12 cellular contexts compared by ENCODE assay signal in the genomic region with DNA sequence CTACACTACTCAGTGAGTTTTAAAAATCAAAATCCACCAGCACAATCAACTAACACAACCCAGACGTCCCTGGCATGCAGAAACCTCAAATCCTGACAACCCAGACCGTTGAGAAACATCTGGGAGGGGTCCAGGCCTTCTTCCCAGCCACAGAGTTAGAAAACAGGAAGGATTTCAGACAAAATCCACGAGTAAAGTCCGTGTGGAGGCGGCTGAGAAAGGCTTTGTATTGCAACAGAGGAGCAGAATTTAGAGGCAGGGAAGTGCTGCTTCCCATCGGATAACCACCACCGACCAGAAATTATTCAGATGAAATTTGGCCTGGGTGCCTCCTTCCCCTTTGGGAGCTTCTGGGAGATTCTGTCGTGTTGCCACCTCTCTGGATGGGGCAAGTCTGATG.
DNase-seq lines count a peak whose midpoint lies in the region; ATAC-seq and TF ChIP-seq lines count a peak whose summit lies in the region.
"Had no signal": no experiment of that assay in that cellular context is flagged by ENCODE, and none has a peak within 500 bp of the region (broad histone marks: within the 10 kb centered on the region; RNA-seq: fewer than 3 reads in every experiment).

No MANE protein-coding gene starts in this region.

- TF ChIP-seq CTCF in brain microvascular endothelial cell (IDR thresholded peaks at IDR 0.05; ENCODE audit: low read depth, low read length, missing control alignments) (no peak), esophagus squamous epithelium (IDR thresholded peaks at IDR 0.05) (no peak)

- peak overlapping the region; percentile 76 for H3K27ac ChIP-seq in brain microvascular endothelial cell
- H3K27ac ChIP-seq in skin epidermis, result peak overlapping the region in 18 of 21 experiments; percentile 16 to 81 (median 42)
- peak overlapping the region in 2 of 4 donors; percentile 21 to 58 for H3K27ac ChIP-seq in esophagus squamous epithelium
- H3K27ac ChIP-seq: testis had no signal

- H3K4me3 ChIP-seq in brain microvascular endothelial cell (ENCODE audit: low read depth, low read length) (no peak overlapping the region), skin epidermis (no peak overlapping the region), esophagus squamous epithelium (no peak overlapping the region)
- H3K4me3 ChIP-seq: K562, testis had no signal

- in situ Hi-C loops in brain microvascular endothelial cell (cut with HindIII; ENCODE audit: low pct_ligation_motif_present, low sequenced_read_pairs), result no loop called here

- H3K27me3 ChIP-seq in brain microvascular endothelial cell (replicated peaks) (no peaks in the 10 kb centered on the region), esophagus squamous epithelium (no peaks in the 10 kb centered on the region)
- H3K27me3 ChIP-seq: testis had no signal

- peaks cover 0 to 13% (median 0%) of the 10 kb centered on the region in 3 donors for H3K4me1 ChIP-seq in esophagus squamous epithelium

- no peaks in the 10 kb centered on the region for H3K9me3 ChIP-seq in esophagus squamous epithelium
- H3K9me3 ChIP-seq: testis had no signal

- intact Hi-C loops in left colon (cut with DNase I, micrococcal nuclease) (no loop called here), esophagus squamous epithelium (cut with DNase I) (no loop called here)

- 29 to 45% methylated on average over 5 to 8 of the region's 8 CpGs for WGBS in esophagus squamous epithelium, 2 donors

- H3K36me3 ChIP-seq in brain microvascular endothelial cell (replicated peaks) (peaks cover 10% of the 10 kb centered on the region), esophagus squamous epithelium (no peaks in the 10 kb centered on the region)

- DNase-seq in GM04504 (ENCODE audit: low read depth), result peak; percentile 96
- DNase-seq in brain microvascular endothelial cell, result peak; percentile 80
- no peak for DNase-seq in left colon
- DNase-seq in esophagus squamous epithelium (lab: John Stamatoyannopoulos, UW), result no peak
- no peak for DNase-seq in HPDE6-E6E7 (ENCODE audit: extremely low spot score)
- DNase-seq in GM19238 (ENCODE audit: insufficient read length, low spot score), result no peak
- no peak for DNase-seq in activated gamma-delta T cell treated with Interleukin-2 at 50 U/mL for 16 hours
- DNase-seq: activated T-cell treated with anti-CD3 and anti-CD28 coated beads, Interleukin-2, amount 50 U/mL, for 4 hours; NCI-H524 treated with DMSO at 0.1 percent for 48 hours; testis had no signal

- ATAC-seq in left colon, result peak; percentile 5
- ATAC-seq: activated T-cell treated with anti-CD3 and anti-CD28 coated beads, Interleukin-2, amount 50 U/mL, for 4 hours; K562 had no signal

- no peak for TF ChIP-seq POLR2A in esophagus squamous epithelium (IDR thresholded peaks at IDR 0.05)

Comparison
In these comparisons a context has a peak if more than half of its experiments do, and no peak if none do; other contexts are left out.
1. DNase-seq: peak in GM04504 (single experiment) and brain microvascular endothelial cell (single experiment); none in left colon (0 of 2), esophagus squamous epithelium (single experiment), HPDE6-E6E7 (single experiment), GM19238 (single experiment) and activated gamma-delta T cell treated with Interleukin-2 at 50 U/mL for 16 hours (single experiment).